8 cellular contexts compared by ENCODE assay signal in the genomic region with DNA sequence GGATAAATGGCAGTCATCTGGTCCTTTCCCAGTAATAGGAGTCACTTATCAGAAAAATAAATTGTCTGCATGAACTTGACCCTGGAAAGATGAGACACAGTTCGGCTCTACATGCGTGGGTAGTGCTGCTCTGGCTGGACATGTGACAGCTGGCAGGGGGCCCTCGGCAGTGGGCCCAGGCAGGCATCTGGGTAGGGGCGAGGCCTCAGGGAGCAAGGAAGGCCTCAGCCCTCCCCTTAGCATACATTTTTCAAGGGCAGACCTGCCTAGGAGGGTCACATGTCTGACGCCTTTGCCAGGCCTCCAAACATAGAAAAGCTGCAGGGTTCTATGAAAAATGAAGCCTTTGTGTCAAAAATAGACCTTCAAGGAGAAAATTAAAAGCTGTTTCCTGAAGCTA.
DNase-seq lines count a peak whose midpoint lies in the region; ATAC-seq and TF ChIP-seq lines count a peak whose summit lies in the region.

No MANE protein-coding gene starts in this region.

- H3K27me3 ChIP-seq in parathyroid adenoma (ENCODE audit: control insufficient read depth, insufficient read depth, low read length), result no peaks in the 10 kb centered on the region

- ATAC-seq in SK-N-SH treated with all-trans-retinoic acid at 6 μM for 48 hours (peak; percentile 57), HG03354 (IDR thresholded peaks at IDR 0.05; ENCODE audit: poor library complexity, severe bottlenecking, unreplicated experiment) (no peak)

- TF ChIP-seq CTCF in parathyroid adenoma (IDR thresholded peaks at IDR 0.05) (no peak), GM13976 (IDR thresholded peaks at IDR 0.05; ENCODE audit: borderline replicate concordance, control extremely low read depth, extremely low read depth, insufficient read depth, missing control alignments) (no peak)

- H3K36me3 ChIP-seq in parathyroid adenoma (ENCODE audit: control insufficient read depth, insufficient read depth, low read length), result no peaks in the 10 kb centered on the region

- DNase-seq in DMS 273 treated with DMSO at 0.1 percent for 48 hours (lab: John Stamatoyannopoulos, UW) (peak; percentile 83), foreskin melanocyte (peak; percentile 86), GM13976 (ENCODE audit: low spot score) (no peak), SKM-1 (lab: John Stamatoyannopoulos, UW; ENCODE audit: unreplicated experiment) (no peak)
- no peak for DNase-seq in NK-92 treated with Interleukin-12 subunit alpha and Interleukin-12 subunit beta, amount 100 ng/mL, for 24 hours (lab: John Stamatoyannopoulos, UW)

- no peak overlapping the region for H3K9ac ChIP-seq in parathyroid adenoma

- no peaks in the 10 kb centered on the region for H3K79me2 ChIP-seq in parathyroid adenoma

- in situ Hi-C loops in GM13976 (cut with MboI; ENCODE audit: low sequenced_read_pairs, unreplicated experiment), result no loop called here

- no peak overlapping the region for H3K4me3 ChIP-seq in parathyroid adenoma (ENCODE audit: low read depth, low read length)

- H3K4me2 ChIP-seq in parathyroid adenoma (ENCODE audit: low read length), result peak overlapping the region; percentile 5

- no peaks in the 10 kb centered on the region for H3K9me3 ChIP-seq in parathyroid adenoma (ENCODE audit: control insufficient read depth, low read length)

- H3K4me1 ChIP-seq in parathyroid adenoma, result peaks cover 9% of the 10 kb centered on the region

- H2AFZ ChIP-seq in parathyroid adenoma, result peak overlapping the region; percentile 100

- peak overlapping the region; percentile 76 for H3K27ac ChIP-seq in parathyroid adenoma

TF ChIP-seq in SK-N-SH treated with all-trans-retinoic acid at 6 μM for 48 hours, 23 proteins besides CTCF, POLR2A, EP300 and RAD21:
- TF ChIP-seq, protein P1, sequence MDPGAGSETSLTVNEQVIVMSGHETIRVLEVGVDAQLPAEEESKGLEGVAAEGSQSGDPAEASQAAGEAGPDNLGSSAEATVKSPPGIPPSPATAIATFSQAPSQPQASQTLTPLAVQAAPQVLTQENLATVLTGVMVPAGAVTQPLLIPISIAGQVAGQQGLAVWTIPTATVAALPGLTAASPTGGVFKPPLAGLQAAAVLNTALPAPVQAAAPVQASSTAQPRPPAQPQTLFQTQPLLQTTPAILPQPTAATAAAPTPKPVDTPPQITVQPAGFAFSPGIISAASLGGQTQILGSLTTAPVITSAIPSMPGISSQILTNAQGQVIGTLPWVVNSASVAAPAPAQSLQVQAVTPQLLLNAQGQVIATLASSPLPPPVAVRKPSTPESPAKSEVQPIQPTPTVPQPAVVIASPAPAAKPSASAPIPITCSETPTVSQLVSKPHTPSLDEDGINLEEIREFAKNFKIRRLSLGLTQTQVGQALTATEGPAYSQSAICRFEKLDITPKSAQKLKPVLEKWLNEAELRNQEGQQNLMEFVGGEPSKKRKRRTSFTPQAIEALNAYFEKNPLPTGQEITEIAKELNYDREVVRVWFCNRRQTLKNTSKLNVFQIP (CRISPR knock-in tag; IDR thresholded peaks at IDR 0.05; ENCODE audit: borderline replicate concordance, low read depth), result no peak
- TF ChIP-seq TCF4 (CRISPR knock-in tag; IDR thresholded peaks at IDR 0.05; ENCODE audit: borderline replicate concordance) (no peak), ZFP3 (CRISPR knock-in tag; IDR thresholded peaks at IDR 0.05) (0 out of 2 replicates have a peak, but pooled peaks have one; percentile 15), SNAI2 (CRISPR knock-in tag; IDR thresholded peaks at IDR 0.05) (peak; percentile 41; the same call in 1 of the 2 replicates), OSR1 (CRISPR knock-in tag; IDR thresholded peaks at IDR 0.05) (no peak), PPARA (CRISPR knock-in tag; IDR thresholded peaks at IDR 0.05; ENCODE audit: borderline replicate concordance) (no peak)
- TF ChIP-seq, protein P2, sequence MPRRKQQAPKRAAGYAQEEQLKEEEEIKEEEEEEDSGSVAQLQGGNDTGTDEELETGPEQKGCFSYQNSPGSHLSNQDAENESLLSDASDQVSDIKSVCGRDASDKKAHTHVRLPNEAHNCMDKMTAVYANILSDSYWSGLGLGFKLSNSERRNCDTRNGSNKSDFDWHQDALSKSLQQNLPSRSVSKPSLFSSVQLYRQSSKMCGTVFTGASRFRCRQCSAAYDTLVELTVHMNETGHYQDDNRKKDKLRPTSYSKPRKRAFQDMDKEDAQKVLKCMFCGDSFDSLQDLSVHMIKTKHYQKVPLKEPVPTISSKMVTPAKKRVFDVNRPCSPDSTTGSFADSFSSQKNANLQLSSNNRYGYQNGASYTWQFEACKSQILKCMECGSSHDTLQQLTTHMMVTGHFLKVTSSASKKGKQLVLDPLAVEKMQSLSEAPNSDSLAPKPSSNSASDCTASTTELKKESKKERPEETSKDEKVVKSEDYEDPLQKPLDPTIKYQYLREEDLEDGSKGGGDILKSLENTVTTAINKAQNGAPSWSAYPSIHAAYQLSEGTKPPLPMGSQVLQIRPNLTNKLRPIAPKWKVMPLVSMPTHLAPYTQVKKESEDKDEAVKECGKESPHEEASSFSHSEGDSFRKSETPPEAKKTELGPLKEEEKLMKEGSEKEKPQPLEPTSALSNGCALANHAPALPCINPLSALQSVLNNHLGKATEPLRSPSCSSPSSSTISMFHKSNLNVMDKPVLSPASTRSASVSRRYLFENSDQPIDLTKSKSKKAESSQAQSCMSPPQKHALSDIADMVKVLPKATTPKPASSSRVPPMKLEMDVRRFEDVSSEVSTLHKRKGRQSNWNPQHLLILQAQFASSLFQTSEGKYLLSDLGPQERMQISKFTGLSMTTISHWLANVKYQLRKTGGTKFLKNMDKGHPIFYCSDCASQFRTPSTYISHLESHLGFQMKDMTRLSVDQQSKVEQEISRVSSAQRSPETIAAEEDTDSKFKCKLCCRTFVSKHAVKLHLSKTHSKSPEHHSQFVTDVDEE (CRISPR knock-in tag; IDR thresholded peaks at IDR 0.05), result peak; percentile 40; the same call in 1 of the 2 replicates

Comparison
In these comparisons a context has a peak if more than half of its experiments do, and no peak if none do; other contexts are left out.
1. DNase-seq: peak in DMS 273 treated with DMSO at 0.1 percent for 48 hours (single experiment) and foreskin melanocyte (single experiment); none in GM13976 (single experiment), SKM-1 (single experiment) and NK-92 treated with Interleukin-12 subunit alpha and Interleukin-12 subunit beta, amount 100 ng/mL, for 24 hours (single experiment).